In genomic region chr12:124865728-124866127, GRCh38 we compare ENCODE assay signal across 23 cellular contexts.
"Had no signal": no experiment of that assay in that cellular context is flagged by ENCODE, and none has a peak within 500 bp of the region (broad histone marks: within the 10 kb centered on the region; RNA-seq: fewer than 3 reads in every experiment).

No MANE protein-coding gene starts in this region.

- ATAC-seq: activated CD4-positive, alpha-beta T cell treated with anti-CD3 and anti-CD28 coated beads for 36 hours; activated T-cell treated with anti-CD3 and anti-CD28 coated beads, Interleukin-2, amount 50 U/mL, for 4 hours; mucosa of descending colon; sciatic nerve; stimulated activated effector memory CD8-positive, alpha-beta T cell treated with anti-CD3 and anti-CD28 coated beads, Interleukin-12 subunit alpha, Interleukin-12 subunit beta, amount 100 ng/mL, for 72 hours had no signal

- DNase-seq: activated B cell treated with CpG ODN at 0.5 μM for 24 hours; activated CD4-positive, alpha-beta T cell treated with anti-CD3 and anti-CD28 coated beads for 36 hours; activated CD4-positive, alpha-beta T cell treated with anti-CD3 and anti-CD28 coated beads, Interleukin-2, amount 50 U/mL, for 4 hours; activated CD8-positive, alpha-beta memory T cell treated with anti-CD3 and anti-CD28 coated beads, Interleukin-2, amount 50 U/mL, for 48 hours; activated naive CD4-positive, alpha-beta T cell; activated naive CD8-positive, alpha-beta T cell treated with anti-CD3 and anti-CD28 coated beads for 36 hours; activated T-cell treated with anti-CD3 and anti-CD28 coated beads, Interleukin-2, amount 50 U/mL, for 4 hours; amniotic stem cell; colonic mucosa; glutamatergic neuron; hippocampal formation; kidney glomerular epithelial cell; left ventricle myocardium inferior; mucosa of descending colon; small intestine; stimulated activated CD4-positive, alpha-beta T cell treated with anti-CD3 and anti-CD28 coated beads, Interleukin-2, amount 100 ng/mL, for 24 hours; T-helper 1 cell had no signal

- H3K27ac ChIP-seq: colonic mucosa, esophagus muscularis mucosa, left ventricle myocardium inferior, thoracic aorta had no signal

- FAIRE-seq: bronchial epithelial cell, frontal cortex, small intestine had no signal

- H3K4me3 ChIP-seq: colonic mucosa, esophagus muscularis mucosa, left ventricle myocardium inferior, mucosa of descending colon, thoracic aorta had no signal

- H3K27me3 ChIP-seq: colonic mucosa, esophagus muscularis mucosa had no signal

- H3K9me3 ChIP-seq: colonic mucosa, esophagus muscularis mucosa, left ventricle myocardium inferior, mucosa of descending colon, thoracic aorta had no signal

- H3K36me3 ChIP-seq: colonic mucosa, esophagus muscularis mucosa, left ventricle myocardium inferior, thoracic aorta had no signal
